1 cellular context compared by ENCODE assay signal in the genomic region with DNA sequence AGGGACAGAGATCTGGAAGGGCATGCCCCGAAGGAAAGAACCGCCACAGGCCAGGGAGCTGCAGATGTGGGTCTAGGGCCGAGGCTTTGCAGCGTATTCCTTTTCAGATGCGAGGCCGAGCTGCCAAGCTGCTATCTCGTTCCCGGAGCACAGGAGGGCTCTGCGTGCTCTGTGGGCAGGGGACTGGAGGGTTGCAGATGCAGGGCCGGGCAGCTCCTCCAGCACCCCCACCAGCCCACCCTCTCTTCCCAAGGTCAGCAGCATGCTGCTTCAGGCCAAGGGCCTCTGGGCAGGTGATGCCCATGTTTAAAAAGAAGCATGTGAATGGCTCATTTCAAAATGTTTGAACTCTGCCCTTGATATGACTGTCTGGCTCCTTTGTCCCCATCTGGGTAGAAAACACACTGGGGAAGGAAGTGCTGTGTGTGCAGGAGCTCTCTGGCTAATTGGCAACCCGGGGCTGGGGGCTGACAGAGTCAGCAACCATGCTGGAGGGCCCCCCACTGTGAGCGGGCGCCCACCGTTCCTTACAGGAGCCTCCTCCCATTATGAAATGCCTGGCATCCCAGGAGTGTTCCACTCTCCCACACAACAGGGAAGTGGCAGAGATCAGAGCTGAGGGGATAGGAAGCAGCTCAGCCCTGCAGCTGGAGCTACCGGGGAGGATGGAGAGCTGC.
TF ChIP-seq lines count a peak whose summit lies in the region.

No MANE protein-coding gene starts in this region.

TF ChIP-seq in HepG2, 621 proteins besides CTCF, POLR2A, EP300 and RAD21 (continued from another document):
- TF ChIP-seq, protein P1, sequence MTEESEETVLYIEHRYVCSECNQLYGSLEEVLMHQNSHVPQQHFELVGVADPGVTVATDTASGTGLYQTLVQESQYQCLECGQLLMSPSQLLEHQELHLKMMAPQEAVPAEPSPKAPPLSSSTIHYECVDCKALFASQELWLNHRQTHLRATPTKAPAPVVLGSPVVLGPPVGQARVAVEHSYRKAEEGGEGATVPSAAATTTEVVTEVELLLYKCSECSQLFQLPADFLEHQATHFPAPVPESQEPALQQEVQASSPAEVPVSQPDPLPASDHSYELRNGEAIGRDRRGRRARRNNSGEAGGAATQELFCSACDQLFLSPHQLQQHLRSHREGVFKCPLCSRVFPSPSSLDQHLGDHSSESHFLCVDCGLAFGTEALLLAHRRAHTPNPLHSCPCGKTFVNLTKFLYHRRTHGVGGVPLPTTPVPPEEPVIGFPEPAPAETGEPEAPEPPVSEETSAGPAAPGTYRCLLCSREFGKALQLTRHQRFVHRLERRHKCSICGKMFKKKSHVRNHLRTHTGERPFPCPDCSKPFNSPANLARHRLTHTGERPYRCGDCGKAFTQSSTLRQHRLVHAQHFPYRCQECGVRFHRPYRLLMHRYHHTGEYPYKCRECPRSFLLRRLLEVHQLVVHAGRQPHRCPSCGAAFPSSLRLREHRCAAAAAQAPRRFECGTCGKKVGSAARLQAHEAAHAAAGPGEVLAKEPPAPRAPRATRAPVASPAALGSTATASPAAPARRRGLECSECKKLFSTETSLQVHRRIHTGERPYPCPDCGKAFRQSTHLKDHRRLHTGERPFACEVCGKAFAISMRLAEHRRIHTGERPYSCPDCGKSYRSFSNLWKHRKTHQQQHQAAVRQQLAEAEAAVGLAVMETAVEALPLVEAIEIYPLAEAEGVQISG (CRISPR knock-in tag; IDR thresholded peaks at IDR 0.05): no peak
- TF ChIP-seq HNF4A (CRISPR knock-in tag; IDR thresholded peaks at IDR 0.05) (0 out of 2 replicates have a peak, but pooled peaks have one; percentile 10), ZNF335 (CRISPR knock-in tag; IDR thresholded peaks at IDR 0.05) (no peak), ZNF563 (CRISPR knock-in tag; IDR thresholded peaks at IDR 0.05) (no peak), PPARG (CRISPR knock-in tag; conservative IDR thresholded peaks at IDR 0.05) (peak; percentile 68), ZNF235 (CRISPR knock-in tag; IDR thresholded peaks at IDR 0.05; ENCODE audit: borderline replicate concordance) (no peak), ZNF772 (CRISPR knock-in tag; IDR thresholded peaks at IDR 0.05) (no peak)
